Comparison of ENCODE assay signal across 8 cellular contexts in the genomic region with DNA sequence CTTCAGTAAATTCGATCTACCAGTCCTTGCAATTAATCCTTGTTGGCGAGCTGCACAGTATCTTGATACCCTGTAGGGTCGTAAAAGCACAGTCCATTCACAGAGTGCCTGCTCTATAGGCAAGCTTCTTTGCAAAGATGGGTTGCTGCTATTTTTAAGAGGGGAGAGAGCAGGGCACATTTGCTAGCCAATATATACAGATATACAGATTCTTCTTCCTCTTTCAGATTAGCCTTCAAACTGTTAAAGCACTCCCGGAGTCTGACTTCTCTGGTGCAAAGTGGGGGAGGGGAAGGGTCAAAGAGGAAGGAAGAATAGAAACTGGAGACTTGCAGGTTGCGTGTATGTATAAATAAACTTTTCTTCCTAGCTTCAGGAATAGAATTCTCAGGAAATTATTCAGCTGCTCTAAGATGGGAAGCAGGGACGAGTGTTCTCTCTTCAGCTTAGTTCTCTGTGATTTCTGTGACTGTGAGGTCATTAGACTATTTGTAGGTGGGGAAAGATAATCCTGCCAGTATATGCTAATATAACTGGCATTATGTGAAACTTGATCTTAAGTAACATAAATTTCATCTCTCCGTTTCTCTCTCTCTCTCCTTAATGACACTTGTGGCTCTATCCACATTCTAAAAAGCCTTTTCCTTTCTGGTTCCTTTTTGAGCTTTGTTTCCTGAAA. TPM values are rescaled to one million over a fixed set of nuclear protein-coding genes. Genes with fewer than 3 reads are reported as not detected.
A peak's percentile ranks its signal among the peaks of the same experiment; 100 is the strongest.
DNase-seq lines count a peak whose midpoint lies in the region; ATAC-seq and TF ChIP-seq lines count a peak whose summit lies in the region.

A gene with protein sequence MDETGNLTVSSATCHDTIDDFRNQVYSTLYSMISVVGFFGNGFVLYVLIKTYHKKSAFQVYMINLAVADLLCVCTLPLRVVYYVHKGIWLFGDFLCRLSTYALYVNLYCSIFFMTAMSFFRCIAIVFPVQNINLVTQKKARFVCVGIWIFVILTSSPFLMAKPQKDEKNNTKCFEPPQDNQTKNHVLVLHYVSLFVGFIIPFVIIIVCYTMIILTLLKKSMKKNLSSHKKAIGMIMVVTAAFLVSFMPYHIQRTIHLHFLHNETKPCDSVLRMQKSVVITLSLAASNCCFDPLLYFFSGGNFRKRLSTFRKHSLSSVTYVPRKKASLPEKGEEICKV (minus strand): TSS at position 242 of the 679 bp plus-strand sequence. CDS start 53,865 bp downstream, outside the sequence.

- no peak for ATAC-seq in activated T-cell treated with anti-CD3 and anti-CD28 coated beads, Interleukin-2, amount 50 U/mL, for 72 hours (replicated peaks in 1 of 2)
- ATAC-seq in HG03135 (IDR thresholded peaks at IDR 0.05; ENCODE audit: unreplicated experiment) (peak; percentile 48), HG03521 (IDR thresholded peaks at IDR 0.05; ENCODE audit: unreplicated experiment) (no peak)
- peak; percentile 75 for ATAC-seq in stimulated activated memory B cell treated with anti-CD40 and anti-IgM and Interleukin-4, amounts not matched to agents 10 μg/mL and 1 μg/mL and 100 μg/mL, for 72 hours

- DNase-seq in activated T-cell treated with anti-CD3 and anti-CD28 coated beads, Interleukin-2, amount 50 U/mL, for 72 hours = no peak
- DNase-seq in activated T-cell treated with anti-CD3 and anti-CD28 coated beads, Interleukin-2, amount 50 U/mL, for 48 hours = no peak
- DNase-seq in activated CD4-positive, alpha-beta memory T cell treated with anti-CD3 and anti-CD28 coated beads, Interleukin-2, amount 10 ng/mL, durations not matched to agents 7 days and 5 days = no peak
- DNase-seq in stimulated activated CD4-positive, alpha-beta T cell treated with anti-CD3 and anti-CD28 coated beads, Interleukin-15, amount 100 ng/mL, for 24 hours = no peak
- no peak for DNase-seq in osteocyte (ENCODE audit: extremely low spot score, unreplicated experiment)

- POLR2A ChIA-PET in activated CD4-positive, alpha-beta memory T cell treated with anti-CD3 and anti-CD28 coated beads, Interleukin-2, amount 10 ng/mL, durations not matched to agents 7 days and 5 days (lab: Charles Lee) = no interaction called here

- H3K36me3 Mint-ChIP-seq in activated T-cell treated with anti-CD3 and anti-CD28 coated beads, Interleukin-2, amount 50 U/mL, for 72 hours (ENCODE audit: insufficient read depth in 2 of 2) = no peaks in the 10 kb centered on the region
- H3K36me3 Mint-ChIP-seq in activated CD4-positive, alpha-beta memory T cell treated with anti-CD3 and anti-CD28 coated beads, Interleukin-2, amount 10 ng/mL, durations not matched to agents 7 days and 5 days (ENCODE audit: low read depth) = peaks cover 16% of the 10 kb centered on the region
- peaks cover 8% of the 10 kb centered on the region for H3K36me3 Mint-ChIP-seq in stimulated activated memory B cell treated with anti-CD40 and anti-IgM and Interleukin-4, amounts not matched to agents 10 μg/mL and 1 μg/mL and 100 μg/mL, for 72 hours
- H3K36me3 Mint-ChIP-seq in osteocyte (ENCODE audit: unreplicated experiment) = no peaks in the 10 kb centered on the region

- no peaks in the 10 kb centered on the region for H3K27me3 Mint-ChIP-seq in activated T-cell treated with anti-CD3 and anti-CD28 coated beads, Interleukin-2, amount 50 U/mL, for 72 hours (ENCODE audit: low read depth)
- no peaks in the 10 kb centered on the region for H3K27me3 Mint-ChIP-seq in activated CD4-positive, alpha-beta memory T cell treated with anti-CD3 and anti-CD28 coated beads, Interleukin-2, amount 10 ng/mL, durations not matched to agents 7 days and 5 days
- no peaks in the 10 kb centered on the region for H3K27me3 Mint-ChIP-seq in stimulated activated memory B cell treated with anti-CD40 and anti-IgM and Interleukin-4, amounts not matched to agents 10 μg/mL and 1 μg/mL and 100 μg/mL, for 72 hours
- no peaks in the 10 kb centered on the region for H3K27me3 Mint-ChIP-seq in osteocyte (ENCODE audit: unreplicated experiment)

- peak within 1 kb of the TSS; percentile 89 for H3K27ac Mint-ChIP-seq in activated T-cell treated with anti-CD3 and anti-CD28 coated beads, Interleukin-2, amount 50 U/mL, for 72 hours
- peak within 1 kb of the TSS; percentile 70 for H3K27ac Mint-ChIP-seq in activated CD4-positive, alpha-beta memory T cell treated with anti-CD3 and anti-CD28 coated beads, Interleukin-2, amount 10 ng/mL, durations not matched to agents 7 days and 5 days
- H3K27ac Mint-ChIP-seq in stimulated activated memory B cell treated with anti-CD40 and anti-IgM and Interleukin-4, amounts not matched to agents 10 μg/mL and 1 μg/mL and 100 μg/mL, for 72 hours = peak within 1 kb of the TSS; percentile 81
- H3K27ac Mint-ChIP-seq in osteocyte (ENCODE audit: unreplicated experiment) = no peak within 1 kb of the TSS

- CTCF ChIA-PET in activated CD4-positive, alpha-beta memory T cell treated with anti-CD3 and anti-CD28 coated beads, Interleukin-2, amount 10 ng/mL, durations not matched to agents 7 days and 5 days (lab: Charles Lee) = interaction anchor here (1.1 kb wide), 1 partner anchor 233 kb away, joined by 3 read pairs; no protein-coding TSS in a partner anchor

- no peak for TF ChIP-seq CTCF in osteocyte (IDR thresholded peaks at IDR 0.05)

- H3K9me3 Mint-ChIP-seq in activated T-cell treated with anti-CD3 and anti-CD28 coated beads, Interleukin-2, amount 50 U/mL, for 72 hours = no peaks in the 10 kb centered on the region
- peaks cover 2% of the 10 kb centered on the region for H3K9me3 Mint-ChIP-seq in activated CD4-positive, alpha-beta memory T cell treated with anti-CD3 and anti-CD28 coated beads, Interleukin-2, amount 10 ng/mL, durations not matched to agents 7 days and 5 days
- H3K9me3 Mint-ChIP-seq in stimulated activated memory B cell treated with anti-CD40 and anti-IgM and Interleukin-4, amounts not matched to agents 10 μg/mL and 1 μg/mL and 100 μg/mL, for 72 hours = no peaks in the 10 kb centered on the region
- peaks cover 8% of the 10 kb centered on the region for H3K9me3 Mint-ChIP-seq in osteocyte (ENCODE audit: unreplicated experiment)

- peak within 1 kb of the TSS; percentile 56 to 70 for H3K4me3 Mint-ChIP-seq in activated T-cell treated with anti-CD3 and anti-CD28 coated beads, Interleukin-2, amount 50 U/mL, for 72 hours
- peak within 1 kb of the TSS; percentile 80 for H3K4me3 Mint-ChIP-seq in activated CD4-positive, alpha-beta memory T cell treated with anti-CD3 and anti-CD28 coated beads, Interleukin-2, amount 10 ng/mL, durations not matched to agents 7 days and 5 days
- peak within 1 kb of the TSS; percentile 86 for H3K4me3 Mint-ChIP-seq in stimulated activated memory B cell treated with anti-CD40 and anti-IgM and Interleukin-4, amounts not matched to agents 10 μg/mL and 1 μg/mL and 100 μg/mL, for 72 hours
- no peak within 1 kb of the TSS for H3K4me3 Mint-ChIP-seq in osteocyte (ENCODE audit: unreplicated experiment)

- peaks cover 37% of the 10 kb centered on the region for H3K4me1 Mint-ChIP-seq in activated T-cell treated with anti-CD3 and anti-CD28 coated beads, Interleukin-2, amount 50 U/mL, for 72 hours (ENCODE audit: low read depth)
- peaks cover 60% of the 10 kb centered on the region for H3K4me1 Mint-ChIP-seq in activated CD4-positive, alpha-beta memory T cell treated with anti-CD3 and anti-CD28 coated beads, Interleukin-2, amount 10 ng/mL, durations not matched to agents 7 days and 5 days
- peaks cover 59% of the 10 kb centered on the region for H3K4me1 Mint-ChIP-seq in stimulated activated memory B cell treated with anti-CD40 and anti-IgM and Interleukin-4, amounts not matched to agents 10 μg/mL and 1 μg/mL and 100 μg/mL, for 72 hours
- no peaks in the 10 kb centered on the region for H3K4me1 Mint-ChIP-seq in osteocyte (ENCODE audit: unreplicated experiment)

RNA-seq across cellular contexts. Expression of the gene that starts here (rescaled TPM):
- total RNA-seq in activated T-cell treated with anti-CD3 and anti-CD28 coated beads, Interleukin-2, amount 50 U/mL, for 72 hours = 1 to 10 TPM; 2.9 to 6.6 TPM
- 10 to 100 TPM; 14.4 to 15.7 TPM for total RNA-seq in activated CD4-positive, alpha-beta memory T cell treated with anti-CD3 and anti-CD28 coated beads, Interleukin-2, amount 10 ng/mL, durations not matched to agents 7 days and 5 days
- not detected in 2 replicates for total RNA-seq in osteocyte

Comparison
In these comparisons a context has a peak if more than half of its experiments do, and no peak if none do; other contexts are left out.
1. ATAC-seq: peak in HG03135 (single experiment) and stimulated activated memory B cell treated with anti-CD40 and anti-IgM and Interleukin-4, amounts not matched to agents 10 μg/mL and 1 μg/mL and 100 μg/mL, for 72 hours (single experiment); none in activated T-cell treated with anti-CD3 and anti-CD28 coated beads, Interleukin-2, amount 50 U/mL, for 72 hours (0 of 2) and HG03521 (single experiment).